In genomic region chr2:177393824-177394614, GRCh38 we compare ENCODE assay signal across 8 cellular contexts. TPM values are rescaled to one million over a fixed set of nuclear protein-coding genes. Genes with fewer than 3 reads are reported as not detected.
DNase-seq lines count a peak whose midpoint lies in the region; ATAC-seq and TF ChIP-seq lines count a peak whose summit lies in the region.

No MANE protein-coding gene starts in this region.

- H3K27ac ChIP-seq in CD4-positive, alpha-beta memory T cell (ENCODE audit: low read depth, low read length): no peak overlapping the region
- H3K27ac ChIP-seq in neural cell (ENCODE audit: low read length): no peak overlapping the region

- H3K4me1 Mint-ChIP-seq in CD4-positive, alpha-beta memory T cell: peaks cover 58 to 77% (median 65%) of the 10 kb centered on the region in 4 donors
- H3K4me1 Mint-ChIP-seq in dendritic cell treated with granulocyte-macrophage colony-stimulating factor and Interleukin-4, amounts not matched to agents 40 ng/mL and 50 ng/mL, for 4 days (ENCODE audit: low read depth): peaks cover 79% of the 10 kb centered on the region

- H3K4me2 ChIP-seq in neural cell (ENCODE audit: low read length): peak overlapping the region; percentile 83

- intact Hi-C loops in CD4-positive, alpha-beta memory T cell (cut with micrococcal nuclease): loop anchor here (5.0 kb wide), 1 partner anchor 132 kb away; the partner anchor contains the start of gene NFE2L2
- intact Hi-C loops in dendritic cell treated with granulocyte-macrophage colony-stimulating factor and Interleukin-4, amounts not matched to agents 40 ng/mL and 50 ng/mL, for 4 days (cut with micrococcal nuclease): loop anchor here (5.0 to 10.0 kb wide), 2 partner anchors 139 to 158 kb away; a partner anchor contains a TSS

- H3K36me3 ChIP-seq in CD4-positive, alpha-beta memory T cell (ENCODE audit: insufficient read depth, low read length): no peaks in the 10 kb centered on the region
- H3K36me3 ChIP-seq in neural cell (ENCODE audit: insufficient read depth, low read length): no peaks in the 10 kb centered on the region

- H3F3A ChIP-seq in neural cell (ENCODE audit: insufficient read depth, low read length, poor library complexity, severe bottlenecking): no peaks in the 10 kb centered on the region

- no peaks in the 10 kb centered on the region for H3K27me3 Mint-ChIP-seq in CD4-positive, alpha-beta memory T cell
- H3K27me3 Mint-ChIP-seq in dendritic cell treated with granulocyte-macrophage colony-stimulating factor and Interleukin-4, amounts not matched to agents 40 ng/mL and 50 ng/mL, for 4 days: no peaks in the 10 kb centered on the region

- H3K27ac Mint-ChIP-seq in CD4-positive, alpha-beta memory T cell: peak overlapping the region in 6 of 7 donors; percentile 36 to 93 (median 85)
- H3K27ac Mint-ChIP-seq in dendritic cell treated with granulocyte-macrophage colony-stimulating factor and Interleukin-4, amounts not matched to agents 40 ng/mL and 50 ng/mL, for 4 days: peak overlapping the region; percentile 63

- peaks cover 34% of the 10 kb centered on the region for H3K79me2 ChIP-seq in neural cell (replicated peaks; ENCODE audit: insufficient read depth, low read length)

- no peak overlapping the region for H2AFZ ChIP-seq in neural cell (ENCODE audit: low read depth, low read length)

- CTCF ChIA-PET in CD4-positive, alpha-beta memory T cell (lab: Charles Lee; ENCODE audit: partially characterized antibody): interaction anchor here (1.2 to 3.9 kb wide), 9 partner anchors 9 to 245 kb away, joined by 3 to 23 read pairs (median 5); partner anchors contain the start of gene NFE2L2

- TF ChIP-seq CTCF in LNCaP clone FGC (IDR thresholded peaks at IDR 0.05; ENCODE audit: control insufficient read depth, extremely low read depth, insufficient read depth) (no peak), neural cell (IDR thresholded peaks at IDR 0.05; ENCODE audit: poor library complexity, severe bottlenecking) (no peak)

- H3K9ac ChIP-seq in neural cell (ENCODE audit: low read length): peak overlapping the region; percentile 81

- no peak for DNase-seq in CD4-positive, alpha-beta memory T cell
- DNase-seq in LNCaP clone FGC (ENCODE audit: low read depth): peak; percentile 75
- no peak for DNase-seq in GOT3 (lab: John Stamatoyannopoulos, UW)
- DNase-seq in activated CD4-positive, CD25-positive, alpha-beta regulatory T cell (lab: John Stamatoyannopoulos, UW): no peak

- H3K9me3 Mint-ChIP-seq in CD4-positive, alpha-beta memory T cell: no peaks in the 10 kb centered on the region
- no peaks in the 10 kb centered on the region for H3K9me3 Mint-ChIP-seq in dendritic cell treated with granulocyte-macrophage colony-stimulating factor and Interleukin-4, amounts not matched to agents 40 ng/mL and 50 ng/mL, for 4 days

- POLR2A ChIA-PET in CD4-positive, alpha-beta memory T cell (lab: Charles Lee; ENCODE audit: partially characterized antibody): interaction anchor here (0.7 to 6.3 kb wide), 6 partner anchors 84 to 1021 kb away, joined by 3 to 55 read pairs (median 4); partner anchors contain the start of gene NFE2L2

- TF ChIP-seq EP300 in neural cell (conservative IDR thresholded peaks at IDR 0.05; ENCODE audit: poor library complexity, severe bottlenecking): no peak

- ATAC-seq in GM21360 (IDR thresholded peaks at IDR 0.05; ENCODE audit: unreplicated experiment) (no peak), HG03469 (IDR thresholded peaks at IDR 0.05; ENCODE audit: unreplicated experiment) (no peak)

- no peaks in the 10 kb centered on the region for H3K27me3 ChIP-seq in CD4-positive, alpha-beta memory T cell (ENCODE audit: insufficient read depth, low read length)
- H3K27me3 ChIP-seq in neural cell (ENCODE audit: insufficient read depth, low read depth, low read length): no peaks in the 10 kb centered on the region

- H3K36me3 Mint-ChIP-seq in CD4-positive, alpha-beta memory T cell: peaks cover 7 to 17% of the 10 kb centered on the region in 2 donors
- H3K36me3 Mint-ChIP-seq in dendritic cell treated with granulocyte-macrophage colony-stimulating factor and Interleukin-4, amounts not matched to agents 40 ng/mL and 50 ng/mL, for 4 days (ENCODE audit: low read depth): peaks cover 30% of the 10 kb centered on the region

- H4K20me1 ChIP-seq in neural cell (ENCODE audit: insufficient read depth): no peaks in the 10 kb centered on the region

- no peak for TF ChIP-seq RAD21 in neural cell (conservative IDR thresholded peaks at IDR 0.05)

- peak overlapping the region; percentile 92 to 98 (median 94) for H3K4me3 Mint-ChIP-seq in CD4-positive, alpha-beta memory T cell
- peak overlapping the region; percentile 94 for H3K4me3 Mint-ChIP-seq in dendritic cell treated with granulocyte-macrophage colony-stimulating factor and Interleukin-4, amounts not matched to agents 40 ng/mL and 50 ng/mL, for 4 days

- H3K4me3 ChIP-seq in CD4-positive, alpha-beta memory T cell (ENCODE audit: low read length in 2 of 2): no peak overlapping the region
- H3K4me3 ChIP-seq in LNCaP clone FGC (ENCODE audit: low read depth, low read length) (no peak overlapping the region), neural cell (ENCODE audit: low read length) (peak overlapping the region; percentile 91)

- peaks cover 54% of the 10 kb centered on the region for H3K4me1 ChIP-seq in CD4-positive, alpha-beta memory T cell (ENCODE audit: insufficient read depth, low read length)

- H3K9me3 ChIP-seq in CD4-positive, alpha-beta memory T cell (ENCODE audit: control insufficient read depth in 1 of 2, low read length in 2 of 2): no peaks in the 10 kb centered on the region
- H3K9me3 ChIP-seq in neural cell (ENCODE audit: low read length): no peaks in the 10 kb centered on the region

- H3K9me2 ChIP-seq in neural cell (ENCODE audit: insufficient read depth, low read length): no peaks in the 10 kb centered on the region

TF ChIP-seq in neural cell, 6 proteins besides CTCF, POLR2A, EP300 and RAD21:
- TF ChIP-seq POLR2AphosphoS5 (IDR thresholded peaks at IDR 0.05): no peak
- TF ChIP-seq TAF1 (IDR thresholded peaks at IDR 0.05; ENCODE audit: low read depth): no peak

RNA-seq across cellular contexts. Expression of gene AGPS, which starts 1.4 kb away (rescaled TPM):
- 10 to 100 TPM; 28.3 to 29.7 TPM for total RNA-seq in CD4-positive, alpha-beta memory T cell
- 10 to 100 TPM; 13.8 to 17.4 TPM for polyA plus RNA-seq in CD4-positive, alpha-beta memory T cell
- polyA plus RNA-seq in neural cell: 29.9 and 31.0 TPM in 2 replicates
- polyA minus RNA-seq in neural cell: 77.4 and 83.0 TPM in 2 replicates
